In the genomic region with DNA sequence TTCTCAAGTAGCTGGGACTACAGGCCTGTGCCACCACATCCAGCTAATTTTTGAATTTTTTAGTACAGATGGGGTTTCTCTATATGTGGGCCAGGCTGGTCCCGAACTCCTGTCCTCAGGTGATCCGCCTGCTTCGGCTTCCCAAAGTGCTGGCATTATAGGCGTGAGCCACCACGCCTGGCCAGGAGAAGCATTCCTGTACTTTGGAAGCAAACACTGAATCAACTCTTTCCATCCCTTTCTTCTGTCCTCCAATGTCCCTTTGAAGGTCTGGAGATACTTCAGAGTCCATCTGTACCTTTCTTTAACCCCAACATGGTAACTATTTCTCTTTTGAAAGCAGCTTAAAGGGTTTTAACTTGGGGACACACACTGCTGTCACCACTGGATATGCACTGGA, we compare ENCODE assay signal across 27 cellular contexts. TPM values are rescaled to one million over a fixed set of nuclear protein-coding genes. Genes with fewer than 3 reads are reported as not detected.
DNase-seq lines count a peak whose midpoint lies in the region; ATAC-seq, FAIRE-seq and TF ChIP-seq lines count a peak whose summit lies in the region.
"Had no signal": no experiment of that assay in that cellular context is flagged by ENCODE, and none has a peak within 500 bp of the region (broad histone marks: within the 10 kb centered on the region; RNA-seq: fewer than 3 reads in every experiment).

No MANE protein-coding gene starts in this region.

- no peak overlapping the region for H3K14ac ChIP-seq in H1 (ENCODE audit: insufficient read length)

- DNase-seq in activated naive CD4-positive, alpha-beta T cell (lab: John Stamatoyannopoulos, UW) = no peak
- DNase-seq in H1 (ENCODE audit: low read depth in 1 of 2, low spot score in 2 of 2) (no peak), HTR-8/SVneo (ENCODE audit: insufficient read length, low spot score) (no peak)
- no peak for DNase-seq in activated naive CD8-positive, alpha-beta T cell treated with anti-CD3 and anti-CD28 coated beads, Interleukin-2, amount 50 U/mL, for 24 hours
- DNase-seq: 8988T; ACHN; BE2C; C1 segment of cervical spinal cord; CD4-positive, alpha-beta memory T cell; CD4-positive, CD25-positive, alpha-beta regulatory T cell; CD8-positive, alpha-beta memory T cell; COR-L47; DMS 273 treated with DMSO at 0.1 percent for 48 hours; DMS153; DMS53; DMS79; DND-41; EL; GDM1 had no signal

- no peak overlapping the region for H2BK12ac ChIP-seq in H1 (ENCODE audit: low read depth, low read length)

- H3K4me1 ChIP-seq in OCI-LY3 (ENCODE audit: low read length) (peaks cover 48% of the 10 kb centered on the region), H1 (replicated peaks in 1 of 4; ENCODE audit: control insufficient read depth in 3 of 4, insufficient read depth in 4 of 4, low read length in 3 of 4) (no peaks in the 10 kb centered on the region)
- H3K4me1 ChIP-seq: BE2C, BLaER1 had no signal

- POLR2A ChIA-PET in H1 (lab: Charles Lee; ENCODE audit: partially characterized antibody) = no interaction called here

- no peak overlapping the region for H3K56ac ChIP-seq in H1 (replicated peaks; ENCODE audit: insufficient read length, low read depth, low read length)

- H4K91ac ChIP-seq in H1 (replicated peaks; ENCODE audit: insufficient read length, low read length) = no peak overlapping the region

- TF ChIP-seq EP300 in H1 (IDR thresholded peaks at IDR 0.05; ENCODE audit: borderline replicate concordance in 1 of 2, low read depth in 2 of 2, low read length in 2 of 2) = no peak

- no peak overlapping the region for H2BK15ac ChIP-seq in H1 (ENCODE audit: low read length)

- H2BK120ac ChIP-seq in H1 (replicated peaks; ENCODE audit: low read depth, low read length) = no peak overlapping the region

- H2BK20ac ChIP-seq in H1 (ENCODE audit: low read length) = no peak overlapping the region

- H3K4me2 ChIP-seq in OCI-LY3 (ENCODE audit: low read length) (no peak overlapping the region), H1 (ENCODE audit: insufficient read depth in 1 of 2, low read depth in 2 of 2, low read length in 2 of 2) (no peak overlapping the region)
- H3K4me2 ChIP-seq: BLaER1 had no signal

- H3K4me1 Mint-ChIP-seq in activated naive CD4-positive, alpha-beta T cell treated with anti-CD3 and anti-CD28 coated beads, Interleukin-2, amount 50 U/mL, for 24 hours = no peaks in the 10 kb centered on the region
- H3K4me1 Mint-ChIP-seq in activated naive CD8-positive, alpha-beta T cell treated with anti-CD3 and anti-CD28 coated beads, Interleukin-2, amount 50 U/mL, for 24 hours = peaks cover 12% of the 10 kb centered on the region
- H3K4me1 Mint-ChIP-seq: CD14-positive monocyte; CD8-positive, alpha-beta memory T cell had no signal

- H4K20me1 ChIP-seq in OCI-LY3 (ENCODE audit: insufficient read depth, low read length) (no peaks in the 10 kb centered on the region), H1 (replicated peaks in 1 of 2; ENCODE audit: control insufficient read depth in 1 of 2, insufficient read depth in 2 of 2, low read length in 2 of 2) (no peaks in the 10 kb centered on the region)
- H4K20me1 ChIP-seq: BLaER1 had no signal

- no peak for FAIRE-seq in H1 (lab: Jason Lieb, UNC)
- FAIRE-seq in HTR-8/SVneo (lab: Jason Lieb, UNC) = no peak
- FAIRE-seq: A204.1, GM12878, GM12892, GM18507 had no signal

- H3K79me2 ChIP-seq in OCI-LY3 (ENCODE audit: low read length) = peaks cover 3% of the 10 kb centered on the region; the same call in 1 of the 2 replicates
- no peaks in the 10 kb centered on the region for H3K79me2 ChIP-seq in H1 (ENCODE audit: control insufficient read depth in 1 of 2, insufficient read depth in 2 of 2, low read length in 2 of 2)

- no peak for TF ChIP-seq POLR2A in H1 (IDR thresholded peaks at IDR 0.05; ENCODE audit: control extremely low read depth in 1 of 2, low read depth in 2 of 2, low read length in 2 of 2)

- ATAC-seq in activated naive CD8-positive, alpha-beta T cell treated with anti-CD3 and anti-CD28 coated beads, Interleukin-2, amount 50 U/mL, for 24 hours = no peak
- ATAC-seq: GM12878 had no signal

- H3K23me2 ChIP-seq in H1 (ENCODE audit: low read depth, low read length) = no peaks in the 10 kb centered on the region

- H3K9me3 ChIP-seq in OCI-LY3 (ENCODE audit: insufficient read depth, low read length) = peaks cover 15% of the 10 kb centered on the region; the same call in 1 of the 2 replicates
- peaks cover 0 to 4% of the 10 kb centered on the region in 2 experiments; a peak in 2 of 4 replicates for H3K9me3 ChIP-seq in H1 (ENCODE audit: insufficient read depth in 2 of 2, low read depth in 1 of 2, low read length in 1 of 2)
- H3K9me3 ChIP-seq: BE2C had no signal

- H2AFZ ChIP-seq in OCI-LY3 (ENCODE audit: low read depth, low read length) (no peak overlapping the region), H1 (ENCODE audit: low read length) (peak overlapping the region; percentile 73)

- TF ChIP-seq RAD21 in H1 (IDR thresholded peaks at IDR 0.05 in 1 of 2, conservative IDR thresholded peaks at IDR 0.05 in 1 of 2; ENCODE audit: low read depth in 2 of 2, low read length in 2 of 2) = no peak

- H3K4me3 ChIP-seq in OCI-LY3 (ENCODE audit: low read length) (no peak overlapping the region), H1 (ENCODE audit: extremely low read depth in 1 of 4, insufficient read depth in 2 of 4, low read depth in 3 of 4, low read length in 4 of 4) (no peak overlapping the region)
- H3K4me3 ChIP-seq: BLaER1, GM12878 had no signal

- H3K4me3 Mint-ChIP-seq in activated naive CD4-positive, alpha-beta T cell treated with anti-CD3 and anti-CD28 coated beads, Interleukin-2, amount 50 U/mL, for 24 hours = no peak overlapping the region
- H3K4me3 Mint-ChIP-seq in activated naive CD8-positive, alpha-beta T cell treated with anti-CD3 and anti-CD28 coated beads, Interleukin-2, amount 50 U/mL, for 24 hours = no peak overlapping the region
- H3K4me3 Mint-ChIP-seq: CD14-positive monocyte; CD4-positive, alpha-beta memory T cell; CD4-positive, CD25-positive, alpha-beta regulatory T cell; CD8-positive, alpha-beta memory T cell had no signal

- no peak overlapping the region for H3K18ac ChIP-seq in H1 (ENCODE audit: extremely low read depth, low read length)

- H3K4ac ChIP-seq in H1 (replicated peaks; ENCODE audit: insufficient read length, low read depth, low read length) = no peak overlapping the region

- no peak for TF ChIP-seq CTCF in OCI-LY3 (IDR thresholded peaks at IDR 0.05; ENCODE audit: low read depth, low read length)
- no peak for TF ChIP-seq CTCF in H1 (IDR thresholded peaks at IDR 0.05; ENCODE audit: control extremely low read depth in 1 of 3, insufficient read depth in 1 of 3, low read depth in 1 of 3, low read length in 3 of 3)

- peaks cover 6% of the 10 kb centered on the region for H3K36me3 ChIP-seq in OCI-LY3 (replicated peaks; ENCODE audit: low read depth, low read length)
- no peaks in the 10 kb centered on the region for H3K36me3 ChIP-seq in H1 (ENCODE audit: control insufficient read depth in 2 of 4, insufficient read depth in 4 of 4, low read length in 3 of 4)
- H3K36me3 ChIP-seq: BE2C, BLaER1 had no signal

- no peak overlapping the region for H3K23ac ChIP-seq in H1 (ENCODE audit: insufficient read length)

- H3K36me3 Mint-ChIP-seq in activated naive CD4-positive, alpha-beta T cell treated with anti-CD3 and anti-CD28 coated beads, Interleukin-2, amount 50 U/mL, for 24 hours = no peaks in the 10 kb centered on the region
- H3K36me3 Mint-ChIP-seq in activated naive CD8-positive, alpha-beta T cell treated with anti-CD3 and anti-CD28 coated beads, Interleukin-2, amount 50 U/mL, for 24 hours (ENCODE audit: low read depth) = peaks cover 4% of the 10 kb centered on the region
- H3K36me3 Mint-ChIP-seq: CD14-positive monocyte; CD4-positive, CD25-positive, alpha-beta regulatory T cell had no signal

- H4K5ac ChIP-seq in H1 (ENCODE audit: insufficient read length, low read depth, low read length) = no peak overlapping the region

- H3K27me3 ChIP-seq in OCI-LY3 (ENCODE audit: low read depth, low read length) (no peaks in the 10 kb centered on the region), H1 (replicated peaks in 1 of 4; ENCODE audit: control insufficient read depth in 3 of 4, extremely low read depth in 1 of 4, insufficient read depth in 3 of 4, low read length in 3 of 4) (no peaks in the 10 kb centered on the region)
- H3K27me3 ChIP-seq: BE2C, BLaER1 had no signal

- CTCF ChIA-PET in H1 (lab: Charles Lee; ENCODE audit: partially characterized antibody) = interaction anchor here (1.2 to 1.5 kb wide), 2 partner anchors 8 to 52 kb away, joined by 3 read pairs; no protein-coding TSS in a partner anchor

- H4K8ac ChIP-seq in H1 (ENCODE audit: extremely low read depth, insufficient read depth, low read length) = no peak overlapping the region

- peaks cover 9% of the 10 kb centered on the region for H3K9me3 Mint-ChIP-seq in activated naive CD4-positive, alpha-beta T cell treated with anti-CD3 and anti-CD28 coated beads, Interleukin-2, amount 50 U/mL, for 24 hours
- peaks cover 24% of the 10 kb centered on the region for H3K9me3 Mint-ChIP-seq in activated naive CD8-positive, alpha-beta T cell treated with anti-CD3 and anti-CD28 coated beads, Interleukin-2, amount 50 U/mL, for 24 hours

- H3K79me1 ChIP-seq in H1 (ENCODE audit: low read depth, low read length) = no peaks in the 10 kb centered on the region

- 0 out of 2 replicates have a peak overlapping the region, but pooled peaks have one; percentile 93 for H3K27ac ChIP-seq in OCI-LY3 (ENCODE audit: low read length)
- no peak overlapping the region for H3K27ac ChIP-seq in H1 (ENCODE audit: low read depth, low read length)
- H3K27ac ChIP-seq: BLaER1 had no signal

- WGBS in H1 (ENCODE audit: extremely low coverage in 1 of 2, insufficient coverage in 1 of 2, insufficient read length in 1 of 2, insufficient replicate concordance in 2 of 2, low coverage in 1 of 2, low lambda C conversion rate in 2 of 2, missing lambda C conversion rate in 1 of 2), 2 experiments = 95% methylated on average over 5 of the region's 5 CpGs; no CpG with 5 or more reads in 1 of the 2 experiments

- H3K9ac ChIP-seq in OCI-LY3 (ENCODE audit: low read length) (no peak overlapping the region), H1 (replicated peaks in 1 of 4; ENCODE audit: extremely low read depth in 1 of 4, low read depth in 3 of 4, low read length in 3 of 4) (no peak overlapping the region)
- H3K9ac ChIP-seq: BLaER1 had no signal

- no peak overlapping the region for H2AK5ac ChIP-seq in H1 (ENCODE audit: low read depth, low read length)

- H3K27ac Mint-ChIP-seq in activated naive CD4-positive, alpha-beta T cell treated with anti-CD3 and anti-CD28 coated beads, Interleukin-2, amount 50 U/mL, for 24 hours = peak overlapping the region; percentile 62
- no peak overlapping the region for H3K27ac Mint-ChIP-seq in activated naive CD8-positive, alpha-beta T cell treated with anti-CD3 and anti-CD28 coated beads, Interleukin-2, amount 50 U/mL, for 24 hours
- H3K27ac Mint-ChIP-seq: CD14-positive monocyte; CD4-positive, alpha-beta memory T cell; CD8-positive, alpha-beta memory T cell had no signal

- H3K27me3 Mint-ChIP-seq in activated naive CD4-positive, alpha-beta T cell treated with anti-CD3 and anti-CD28 coated beads, Interleukin-2, amount 50 U/mL, for 24 hours = no peaks in the 10 kb centered on the region
- H3K27me3 Mint-ChIP-seq in activated naive CD8-positive, alpha-beta T cell treated with anti-CD3 and anti-CD28 coated beads, Interleukin-2, amount 50 U/mL, for 24 hours = no peaks in the 10 kb centered on the region
- H3K27me3 Mint-ChIP-seq: CD4-positive, alpha-beta memory T cell; CD4-positive, CD25-positive, alpha-beta regulatory T cell; CD8-positive, alpha-beta memory T cell had no signal

- H2BK5ac ChIP-seq in H1 (ENCODE audit: low read depth, low read length) = no peak overlapping the region

RNA-seq across cellular contexts. Expression of gene MAP4K4, which starts 23.6 kb away (rescaled TPM):
- total RNA-seq in H1 (2021; fragmentation: NEBNext Ultra II Directional; extraction: Animal tissue kit (Norgen Biotek cat#: 25700)) = 133 and 138 TPM in 2 replicates
- 53.2 and 56.7 TPM in 2 replicates for polyA plus RNA-seq in H1 (2011; rRNA removed)
- 70.5 TPM for polyA plus RNA-seq in H1 (2011; cell fraction: cytosol; rRNA removed)
- polyA plus RNA-seq in H1 (2011; cell fraction: nucleus; rRNA removed) = 156 TPM
- 108 to 151 TPM (median 126 TPM) in 4 replicates for polyA plus RNA-seq in H1 (2012, experiment 1 of 2)
- 8.2 TPM for polyA plus RNA-seq in H1 (2012, experiment 2 of 2)
- polyA plus RNA-seq in H1 (2013, experiment 1 of 2) = 67.2 TPM
- polyA plus RNA-seq in H1 (2013, experiment 2 of 2) = 68.9 TPM
- polyA minus RNA-seq in H1 (2011; rRNA and poly(A)+ RNA removed) = 128 and 175 TPM in 2 replicates
- polyA minus RNA-seq in H1 (2011; cell fraction: cytosol; rRNA and poly(A)+ RNA removed) = 79.4 TPM
- polyA minus RNA-seq in H1 (2011; cell fraction: nucleus; rRNA and poly(A)+ RNA removed) = 272 TPM
